ENCODE assay signal across 12 cellular contexts in genomic region chr9:127754761-127755557, GRCh38. TPM values are rescaled to one million over a fixed set of nuclear protein-coding genes. Genes with fewer than 3 reads are reported as not detected.
DNase-seq lines count a peak whose midpoint lies in the region; ATAC-seq and TF ChIP-seq lines count a peak whose summit lies in the region.
"Had no signal": no experiment of that assay in that cellular context is flagged by ENCODE, and none has a peak within 500 bp of the region (broad histone marks: within the 10 kb centered on the region; RNA-seq: fewer than 3 reads in every experiment).

No MANE protein-coding gene starts in this region.

- intact Hi-C loops in activated CD4-positive, alpha-beta T cell treated with anti-CD3 and anti-CD28 coated beads for 36 hours (cut with DNase I, micrococcal nuclease): no loop called here

- peaks cover 4% of the 10 kb centered on the region for H3K9me3 Mint-ChIP-seq in glutamatergic neuron (ENCODE audit: unreplicated experiment)
- no peaks in the 10 kb centered on the region for H3K9me3 Mint-ChIP-seq in activated CD4-positive, alpha-beta T cell treated with anti-CD3 and anti-CD28 coated beads for 36 hours (ENCODE audit: low read depth)
- H3K9me3 Mint-ChIP-seq: activated T-helper 1 cell treated with anti-CD3 and anti-CD28 coated beads, Interleukin-12 subunit alpha, Interleukin-12 subunit beta, Interleukin-2, Interleukin-4 antibody, amounts not matched to agents 30 ng/mL and 10 ng/mL and 1 ng/mL, durations not matched to agents 14 hours and 24 hours and 36 hours had no signal

- CTCF ChIA-PET in HEK293 (lab: Yijun Ruan, JAX): interaction anchor here (1.5 to 2.0 kb wide), 3 partner anchors 12 to 30 kb away, joined by 4 to 8 read pairs (median 4); partner anchors contain the start of genes CDK9 and TOR2A
- CTCF ChIA-PET in activated CD4-positive, alpha-beta T cell treated with anti-CD3 and anti-CD28 coated beads for 36 hours (lab: Charles Lee): interaction anchor here (1.1 kb wide), 1 partner anchor 20 kb away, joined by 4 read pairs; no protein-coding TSS in a partner anchor

- H3K27me3 ChIP-seq in osteoblast (ENCODE audit: insufficient read depth, low read length): peaks cover 31% of the 10 kb centered on the region

- peaks cover 5% of the 10 kb centered on the region for H3K36me3 Mint-ChIP-seq in glutamatergic neuron (ENCODE audit: unreplicated experiment)
- H3K36me3 Mint-ChIP-seq in activated CD4-positive, alpha-beta T cell treated with anti-CD3 and anti-CD28 coated beads for 36 hours (ENCODE audit: low read depth): peaks cover 18% of the 10 kb centered on the region

- no peak overlapping the region for H2AFZ ChIP-seq in osteoblast (ENCODE audit: low read length)

- H3K4me2 ChIP-seq in osteoblast (ENCODE audit: insufficient read depth, low read length): no peak overlapping the region

- no peaks in the 10 kb centered on the region for H4K20me1 ChIP-seq in osteoblast (ENCODE audit: insufficient read depth, low read length)

- POLR2A ChIA-PET in HEK293 (lab: Yijun Ruan, JAX): interaction anchor here (1.1 to 1.2 kb wide), 1 partner anchor 16 kb away, joined by 5 to 6 read pairs; no protein-coding TSS in a partner anchor
- POLR2A ChIA-PET in activated CD4-positive, alpha-beta T cell treated with anti-CD3 and anti-CD28 coated beads for 36 hours (lab: Charles Lee): no interaction called here

- H3K27ac Mint-ChIP-seq in glutamatergic neuron (ENCODE audit: unreplicated experiment): peak overlapping the region; percentile 87
- no peak overlapping the region for H3K27ac Mint-ChIP-seq in activated CD4-positive, alpha-beta T cell treated with anti-CD3 and anti-CD28 coated beads for 36 hours
- H3K27ac Mint-ChIP-seq: activated T-helper 1 cell treated with anti-CD3 and anti-CD28 coated beads, Interleukin-12 subunit alpha, Interleukin-12 subunit beta, Interleukin-2, Interleukin-4 antibody, amounts not matched to agents 30 ng/mL and 10 ng/mL and 1 ng/mL, durations not matched to agents 14 hours and 24 hours and 36 hours had no signal

- ATAC-seq in GM21381 (IDR thresholded peaks at IDR 0.05; ENCODE audit: unreplicated experiment): no peak
- ATAC-seq in activated CD4-positive, alpha-beta T cell treated with anti-CD3 and anti-CD28 coated beads for 36 hours: no peak
- ATAC-seq in GM18858 (IDR thresholded peaks at IDR 0.05; ENCODE audit: unreplicated experiment): no peak

- H3K27me3 Mint-ChIP-seq in glutamatergic neuron (ENCODE audit: unreplicated experiment): peaks cover 11% of the 10 kb centered on the region
- no peaks in the 10 kb centered on the region for H3K27me3 Mint-ChIP-seq in activated CD4-positive, alpha-beta T cell treated with anti-CD3 and anti-CD28 coated beads for 36 hours

- TF ChIP-seq CTCF in HEK293 (tag by site-specific recombination; IDR thresholded peaks at IDR 0.05): no peak
- TF ChIP-seq CTCF in glutamatergic neuron (IDR thresholded peaks at IDR 0.05; ENCODE audit: partially characterized antibody, unreplicated experiment): no peak
- no peak for TF ChIP-seq CTCF in osteoblast (IDR thresholded peaks at IDR 0.05; ENCODE audit: extremely low read depth, low read depth, low read length)

- H3K4me1 Mint-ChIP-seq in glutamatergic neuron (ENCODE audit: low read depth, unreplicated experiment): peaks cover 5% of the 10 kb centered on the region
- H3K4me1 Mint-ChIP-seq in activated CD4-positive, alpha-beta T cell treated with anti-CD3 and anti-CD28 coated beads for 36 hours: peaks cover 5% of the 10 kb centered on the region

- no peaks in the 10 kb centered on the region for H3K79me2 ChIP-seq in osteoblast (ENCODE audit: insufficient read depth, low read length)

- H3K4me1 ChIP-seq in HEK293 (ENCODE audit: control insufficient read depth, insufficient read depth, low read length) (0 out of 2 replicates have a peak, but pooled peaks cover 2% of the 10 kb centered on the region), osteoblast (ENCODE audit: insufficient read depth, low read length) (no peaks in the 10 kb centered on the region)

- H3K9me3 ChIP-seq in HEK293 (ENCODE audit: control insufficient read depth, insufficient read depth, low read depth, low read length) (no peaks in the 10 kb centered on the region), osteoblast (ENCODE audit: low read depth, low read length) (no peaks in the 10 kb centered on the region)

- H3K4me3 ChIP-seq in HEK293 (ENCODE audit: low read depth, low read length) (peak overlapping the region; percentile 30), osteoblast (ENCODE audit: insufficient read depth, low read length) (no peak overlapping the region)

- H3K36me3 ChIP-seq in HEK293 (ENCODE audit: control insufficient read depth in 2 of 2, insufficient read depth in 1 of 2, low read length in 2 of 2): no peaks in the 10 kb centered on the region
- no peaks in the 10 kb centered on the region for H3K36me3 ChIP-seq in osteoblast (ENCODE audit: insufficient read depth, low read length)

- DNase-seq in NCI-H345 treated with DMSO at 0.1 percent for 48 hours (lab: John Stamatoyannopoulos, UW; ENCODE audit: unreplicated experiment) (peak; percentile 23), glutamatergic neuron (peak; percentile 92), osteoblast (ENCODE audit: insufficient read length, low spot score, missing footprints) (peak; percentile 51)
- no peak for DNase-seq in activated CD4-positive, alpha-beta T cell treated with anti-CD3 and anti-CD28 coated beads for 36 hours
- DNase-seq: activated CD4-positive, CD25-positive, alpha-beta regulatory T cell; DND-41 had no signal

- no peak overlapping the region; the same call in 1 of the 2 replicates for H3K27ac ChIP-seq in HEK293 (ENCODE audit: extremely low read depth, low read depth, low read length)
- H3K27ac ChIP-seq in osteoblast (ENCODE audit: low read depth, low read length): no peak overlapping the region

- H3K4me3 Mint-ChIP-seq in glutamatergic neuron (ENCODE audit: unreplicated experiment): peak overlapping the region; percentile 88
- no peak overlapping the region for H3K4me3 Mint-ChIP-seq in activated CD4-positive, alpha-beta T cell treated with anti-CD3 and anti-CD28 coated beads for 36 hours
- H3K4me3 Mint-ChIP-seq: activated T-helper 1 cell treated with anti-CD3 and anti-CD28 coated beads, Interleukin-12 subunit alpha, Interleukin-12 subunit beta, Interleukin-2, Interleukin-4 antibody, amounts not matched to agents 30 ng/mL and 10 ng/mL and 1 ng/mL, durations not matched to agents 14 hours and 24 hours and 36 hours had no signal

TF ChIP-seq in HEK293, 187 proteins besides CTCF, POLR2A, EP300 and RAD21:
- TF ChIP-seq ZNF626 (tag by site-specific recombination; IDR thresholded peaks at IDR 0.05) (no peak), SP2 (tag by site-specific recombination; IDR thresholded peaks at IDR 0.05) (peak; percentile 28), ZNF335 (tag by site-specific recombination; conservative IDR thresholded peaks at IDR 0.05) (peak; percentile 8; the same call in 1 of the 2 replicates), ZNF76 (tag by site-specific recombination; IDR thresholded peaks at IDR 0.05; ENCODE audit: borderline replicate concordance, low read depth) (no peak), ZNF558 (tag by site-specific recombination; IDR thresholded peaks at IDR 0.05) (no peak), KLF10 (tag by site-specific recombination; IDR thresholded peaks at IDR 0.05) (0 out of 2 replicates have a peak, but pooled peaks have one; percentile 29), OVOL3 (tag by site-specific recombination; IDR thresholded peaks at IDR 0.05) (no peak), SP3 (tag by site-specific recombination; IDR thresholded peaks at IDR 0.05) (no peak), ZNF585B (tag by site-specific recombination; IDR thresholded peaks at IDR 0.05) (no peak), ZNF529 (tag by site-specific recombination; IDR thresholded peaks at IDR 0.05; ENCODE audit: insufficient replicate concordance) (no peak), ZNF660 (tag by site-specific recombination; IDR thresholded peaks at IDR 0.05) (no peak), WT1 (tag by site-specific recombination; IDR thresholded peaks at IDR 0.05) (no peak), ZNF791 (tag by site-specific recombination; IDR thresholded peaks at IDR 0.05) (no peak), YY2 (tag by site-specific recombination; IDR thresholded peaks at IDR 0.05) (no peak), ZNF174 (tag by site-specific recombination; IDR thresholded peaks at IDR 0.05) (no peak), GLIS2 (tag by site-specific recombination; IDR thresholded peaks at IDR 0.05) (peak; percentile 50; the same call in 1 of the 2 replicates), ZNF747 (tag by site-specific recombination; IDR thresholded peaks at IDR 0.05) (no peak), ZNF133 (tag by site-specific recombination; IDR thresholded peaks at IDR 0.05) (no peak)
TF ChIP-seq in HEK293: peak in this region for 4.

RNA-seq across cellular contexts. Expression of gene TOR2A, which starts 19.9 kb away (rescaled TPM):
- total RNA-seq in glutamatergic neuron (ENCODE audit: unreplicated experiment): 27.5 TPM
- 3.8 and 4.7 TPM in 2 replicates for total RNA-seq in osteoblast
- total RNA-seq in activated CD4-positive, alpha-beta T cell treated with anti-CD3 and anti-CD28 coated beads for 36 hours: 10 to 100 TPM; 11.3 to 14.0 TPM

RNA-seq across cellular contexts. Expression of gene SH2D3C, which starts 23.5 kb away (rescaled TPM):
- total RNA-seq in glutamatergic neuron (ENCODE audit: unreplicated experiment) (71.7 TPM), osteoblast (0.29 and 0.36 TPM in 2 replicates)
- total RNA-seq in activated CD4-positive, alpha-beta T cell treated with anti-CD3 and anti-CD28 coated beads for 36 hours: 10 to 100 TPM; 30.3 to 35.2 TPM
- total RNA-seq: M059J had no signal

RNA-seq across cellular contexts. Expression of gene CDK9, which starts 30.9 kb away (rescaled TPM):
- total RNA-seq in glutamatergic neuron (ENCODE audit: unreplicated experiment): 83.9 TPM
- total RNA-seq in osteoblast: 54.8 and 56.1 TPM in 2 replicates
- 10 to 100 TPM; 63.8 to 80.4 TPM for total RNA-seq in activated CD4-positive, alpha-beta T cell treated with anti-CD3 and anti-CD28 coated beads for 36 hours

RNA-seq across cellular contexts. Expression of gene TTC16, which starts 39.1 kb away (rescaled TPM):
- total RNA-seq in glutamatergic neuron (ENCODE audit: unreplicated experiment): not detected
- total RNA-seq in osteoblast: under 0.01 TPM in 1 of 2 replicates, not detected in the other
- under 1 TPM; 0.16 to 0.30 TPM for total RNA-seq in activated CD4-positive, alpha-beta T cell treated with anti-CD3 and anti-CD28 coated beads for 36 hours
- total RNA-seq: activated T-helper 1 cell treated with anti-CD3 and anti-CD28 coated beads, Interleukin-12 subunit alpha, Interleukin-12 subunit beta, Interleukin-2, Interleukin-4 antibody, amounts not matched to agents 30 ng/mL and 10 ng/mL and 1 ng/mL, durations not matched to agents 14 hours and 24 hours and 36 hours; fibroblast of villous mesenchyme; M059J had no signal

RNA-seq across cellular contexts. Expression of gene PTRH1, which starts 39.5 kb away (rescaled TPM):
- total RNA-seq in glutamatergic neuron (ENCODE audit: unreplicated experiment) (10.1 TPM), osteoblast (12.7 and 16.3 TPM in 2 replicates)
- total RNA-seq in activated CD4-positive, alpha-beta T cell treated with anti-CD3 and anti-CD28 coated beads for 36 hours: 10 to 100 TPM; 12.9 to 15.1 TPM

Comparison
In these comparisons a context has a peak if more than half of its experiments do, and no peak if none do; other contexts are left out.
1. RNA of gene SH2D3C, which starts 23.5 kb away (total RNA-seq): 71.7 TPM in glutamatergic neuron (single experiment) and 30.3 to 35.2 TPM in activated CD4-positive, alpha-beta T cell treated with anti-CD3 and anti-CD28 coated beads for 36 hours; 0.29 to 0.36 TPM in osteoblast; every median in the first group is over 10 times any median in the second.